ENCODE assay signal across 22 cellular contexts in genomic region chr18:23154021-23154420, GRCh38. TPM values are rescaled to one million over a fixed set of nuclear protein-coding genes. Genes with fewer than 3 reads are reported as not detected.
DNase-seq lines count a peak whose midpoint lies in the region; ATAC-seq, FAIRE-seq and TF ChIP-seq lines count a peak whose summit lies in the region.
"Had no signal": no experiment of that assay in that cellular context is flagged by ENCODE, and none has a peak within 500 bp of the region (broad histone marks: within the 10 kb centered on the region; RNA-seq: fewer than 3 reads in every experiment).

No MANE protein-coding gene starts in this region.

- POLR2A ChIA-PET in Panc1 (lab: Charles Lee), result no interaction called here

- H3K4me3 ChIP-seq in GM23248 (no peak overlapping the region), Panc1 (ENCODE audit: low read depth in 2 of 2, low read length in 2 of 2) (no peak overlapping the region), hepatocyte (no peak overlapping the region)
- H3K4me3 ChIP-seq: GM23338 had no signal

- no peak overlapping the region for H3K4me2 ChIP-seq in GM23248 (ENCODE audit: unreplicated experiment)
- H3K4me2 ChIP-seq in hepatocyte, result peak overlapping the region; percentile 63
- H3K4me2 ChIP-seq: GM23338 had no signal

- intact Hi-C loops in Panc1 (cut with micrococcal nuclease; ENCODE audit: unreplicated experiment), result no loop called here

- no peaks in the 10 kb centered on the region for H3K4me1 Mint-ChIP-seq in activated CD8-positive, alpha-beta memory T cell treated with anti-CD3 and anti-CD28 coated beads, Interleukin-2, amount 10 ng/mL, durations not matched to agents 7 days and 5 days
- H3K4me1 Mint-ChIP-seq: CD4-positive, CD25-positive, alpha-beta regulatory T cell; CD8-positive, alpha-beta memory T cell had no signal

- H3K4me1 ChIP-seq in GM23248 (ENCODE audit: insufficient read depth) (peaks cover 19% of the 10 kb centered on the region), Panc1 (ENCODE audit: control insufficient read depth, insufficient read depth, low read length) (peaks cover 30% of the 10 kb centered on the region), hepatocyte (ENCODE audit: insufficient read depth) (no peaks in the 10 kb centered on the region)

- DNase-seq in GM23248, result peak; percentile 46
- no peak for DNase-seq in Panc1 (ENCODE audit: low read depth, low spot score)
- DNase-seq in hepatocyte (ENCODE audit: low spot score), result no peak
- DNase-seq in UCSD-AML1 (lab: John Stamatoyannopoulos, UW; ENCODE audit: unreplicated experiment), result no peak
- no peak for DNase-seq in RCC 7860 (ENCODE audit: low spot score)
- no peak for DNase-seq in GF-D8 (lab: John Stamatoyannopoulos, UW)
- no peak for DNase-seq in activated CD8-positive, alpha-beta memory T cell treated with anti-CD3 and anti-CD28 coated beads, Interleukin-2, amount 10 ng/mL, durations not matched to agents 7 days and 5 days
- DNase-seq: 8988T; C1 segment of cervical spinal cord; CD4-positive, CD25-positive, alpha-beta regulatory T cell; CD8-positive, alpha-beta memory T cell; COR-L47; DMS 273 treated with DMSO at 0.1 percent for 48 hours; DMS53; DND-41; EL; HCEC 1CT had no signal

- no peak for FAIRE-seq in RCC 7860 (lab: Jason Lieb, UNC)
- FAIRE-seq: GM12891, GM19239, H54 had no signal

- peaks cover 4% of the 10 kb centered on the region for H3K27me3 Mint-ChIP-seq in activated CD8-positive, alpha-beta memory T cell treated with anti-CD3 and anti-CD28 coated beads, Interleukin-2, amount 10 ng/mL, durations not matched to agents 7 days and 5 days

- no peaks in the 10 kb centered on the region for H3K36me3 Mint-ChIP-seq in activated CD8-positive, alpha-beta memory T cell treated with anti-CD3 and anti-CD28 coated beads, Interleukin-2, amount 10 ng/mL, durations not matched to agents 7 days and 5 days
- H3K36me3 Mint-ChIP-seq: CD8-positive, alpha-beta memory T cell had no signal

- H3K27ac Mint-ChIP-seq in activated CD8-positive, alpha-beta memory T cell treated with anti-CD3 and anti-CD28 coated beads, Interleukin-2, amount 10 ng/mL, durations not matched to agents 7 days and 5 days, result no peak overlapping the region
- H3K27ac Mint-ChIP-seq: CD4-positive, CD25-positive, alpha-beta regulatory T cell; CD8-positive, alpha-beta memory T cell; GM23338 had no signal

- H3K9me2 ChIP-seq in GM23248 (ENCODE audit: insufficient read depth), result no peaks in the 10 kb centered on the region
- no peaks in the 10 kb centered on the region for H3K9me2 ChIP-seq in hepatocyte (replicated peaks; ENCODE audit: insufficient read depth)

- H4K20me1 ChIP-seq in GM23248 (ENCODE audit: insufficient read depth) (no peaks in the 10 kb centered on the region), hepatocyte (ENCODE audit: insufficient read depth, poor library complexity, severe bottlenecking) (no peaks in the 10 kb centered on the region)

- in situ Hi-C loops in GM23248 (cut with MboI) (no loop called here), Panc1 (cut with HindIII; ENCODE audit: low pct_unique_long_range_greater_than_20kb, low sequenced_read_pairs) (no loop called here)

- H2AFZ ChIP-seq in GM23248 (peak overlapping the region; percentile 75; the same call in 1 of the 2 replicates), hepatocyte (no peak overlapping the region)
- H2AFZ ChIP-seq: GM23338 had no signal

- CTCF ChIA-PET in Panc1 (lab: Charles Lee), result no interaction called here
- CTCF ChIA-PET in activated CD8-positive, alpha-beta memory T cell treated with anti-CD3 and anti-CD28 coated beads, Interleukin-2, amount 10 ng/mL, durations not matched to agents 7 days and 5 days (lab: Charles Lee), result no interaction called here

- TF ChIP-seq CTCF in Panc1 (IDR thresholded peaks at IDR 0.05), result no peak
- TF ChIP-seq CTCF in hepatocyte (IDR thresholded peaks at IDR 0.05; ENCODE audit: poor library complexity), result no peak

- no peak overlapping the region for H3K27ac ChIP-seq in GM23248
- H3K27ac ChIP-seq in Panc1 (ENCODE audit: low read length), result 0 out of 2 replicates have a peak overlapping the region, but pooled peaks have one; percentile 18
- H3K27ac ChIP-seq in hepatocyte, result no peak overlapping the region

- no peak overlapping the region for H3K9ac ChIP-seq in GM23248

- H3K9me3 ChIP-seq in GM23248 (ENCODE audit: low read depth) (no peaks in the 10 kb centered on the region), Panc1 (ENCODE audit: control insufficient read depth, insufficient read depth, low read depth, low read length) (no peaks in the 10 kb centered on the region), hepatocyte (ENCODE audit: low read depth) (no peaks in the 10 kb centered on the region)
- H3K9me3 ChIP-seq: BE2C had no signal

- no TSS peak for BruUV-seq in Panc1 (replicated peaks; lab: Mats Ljungman, UMichigan)

- no peaks in the 10 kb centered on the region for H3K9me3 Mint-ChIP-seq in activated CD8-positive, alpha-beta memory T cell treated with anti-CD3 and anti-CD28 coated beads, Interleukin-2, amount 10 ng/mL, durations not matched to agents 7 days and 5 days (ENCODE audit: low read depth)
- H3K9me3 Mint-ChIP-seq: CD4-positive, CD25-positive, alpha-beta regulatory T cell; CD8-positive, alpha-beta memory T cell; GM23338 had no signal

- no peak for ATAC-seq in Panc1
- ATAC-seq in activated CD8-positive, alpha-beta memory T cell treated with anti-CD3 and anti-CD28 coated beads, Interleukin-2, amount 10 ng/mL, durations not matched to agents 7 days and 5 days, result no peak
- ATAC-seq: GM23338 had no signal

- H3K4me3 Mint-ChIP-seq in activated CD8-positive, alpha-beta memory T cell treated with anti-CD3 and anti-CD28 coated beads, Interleukin-2, amount 10 ng/mL, durations not matched to agents 7 days and 5 days, result no peak overlapping the region
- H3K4me3 Mint-ChIP-seq: CD4-positive, CD25-positive, alpha-beta regulatory T cell; CD8-positive, alpha-beta memory T cell; GM23338 had no signal

- H3K36me3 ChIP-seq in GM23248 (ENCODE audit: low read depth), result no peaks in the 10 kb centered on the region
- H3K36me3 ChIP-seq in Panc1 (ENCODE audit: control insufficient read depth, insufficient read depth, low read length), result no peaks in the 10 kb centered on the region
- no peaks in the 10 kb centered on the region for H3K36me3 ChIP-seq in hepatocyte (replicated peaks; ENCODE audit: insufficient read depth, low read depth)
- H3K36me3 ChIP-seq: BE2C had no signal

- 22 to 24% methylated on average over 6 of the region's 6 CpGs for WGBS in GM23248 (ENCODE audit: low coverage in 1 of 2, low lambda C conversion rate in 2 of 2, missing lambda C conversion rate in 2 of 2), 2 experiments
- 58% methylated on average over 6 of the region's 6 CpGs for WGBS in hepatocyte (ENCODE audit: low lambda C conversion rate, missing lambda C conversion rate)

- H3F3A ChIP-seq in GM23248 (ENCODE audit: insufficient read depth), result no peaks in the 10 kb centered on the region

- H3K27me3 ChIP-seq in GM23248 (replicated peaks; ENCODE audit: insufficient read depth) (no peaks in the 10 kb centered on the region), Panc1 (ENCODE audit: control insufficient read depth, insufficient read depth, low read length) (no peaks in the 10 kb centered on the region), hepatocyte (no peaks in the 10 kb centered on the region)
- H3K27me3 ChIP-seq: BE2C had no signal

- H3K79me2 ChIP-seq in GM23248 (ENCODE audit: insufficient read depth), result peaks cover 72% of the 10 kb centered on the region
- H3K79me2 ChIP-seq in hepatocyte, result peaks cover 41% of the 10 kb centered on the region

RNA-seq across cellular contexts. Expression of gene CABLES1, which starts 18.7 kb away (rescaled TPM):
- total RNA-seq in GM23248 (2014; rRNA removed; shearing (Covaris generic)), result 5.7 and 8.9 TPM in 2 replicates
- polyA plus RNA-seq in GM23248 (2016; fragmentation: Nextera tagmentation; extraction: Ambion mirVana) (1.3 and 2.4 TPM in 2 replicates), hepatocyte (10.8 TPM in 2 replicates)
- total RNA-seq in Panc1 (2021; ENCODE audit: unreplicated experiment) (66.4 TPM), hepatocyte (6.9 and 7.2 TPM in 2 replicates)
- polyA plus RNA-seq in Panc1 (2012; ENCODE audit: insufficient read length), result 43.4 TPM
- 1 to 10 TPM; 2.1 to 8.6 TPM for total RNA-seq in activated CD8-positive, alpha-beta memory T cell treated with anti-CD3 and anti-CD28 coated beads, Interleukin-2, amount 10 ng/mL, durations not matched to agents 7 days and 5 days
